1 cellular context compared by ENCODE assay signal in the genomic region with DNA sequence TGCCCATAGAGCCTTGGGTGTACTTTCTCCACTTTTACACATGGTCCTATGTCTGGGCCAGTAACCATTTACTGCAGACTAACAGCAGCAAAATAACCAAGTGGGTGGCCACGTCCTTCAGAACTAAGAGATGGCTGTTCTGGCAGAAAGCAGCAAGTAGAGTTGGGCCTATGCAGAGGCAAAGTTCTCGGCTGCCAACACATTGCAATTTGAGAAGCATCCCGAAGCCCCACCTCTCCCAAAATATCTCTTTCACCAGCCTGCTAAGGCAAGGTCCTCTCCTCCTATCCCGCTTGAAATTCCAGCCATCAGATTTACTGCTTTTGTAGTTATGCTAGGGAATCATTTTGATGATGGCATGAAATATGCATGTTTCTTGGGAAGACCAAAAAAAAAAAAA.
TF ChIP-seq lines count a peak whose summit lies in the region.

No MANE protein-coding gene starts in this region.

TF ChIP-seq in H1, 55 proteins besides CTCF, POLR2A, EP300 and RAD21:
- TF ChIP-seq GTF2F1 (IDR thresholded peaks at IDR 0.05; ENCODE audit: borderline replicate concordance, low read depth, low read length) (no peak), KDM4A (IDR thresholded peaks at IDR 0.05; ENCODE audit: low read depth, low read length, severe bottlenecking) (no peak), CHD1 (IDR thresholded peaks at IDR 0.05; ENCODE audit: low read depth, low read length) (no peak), TAF1 (IDR thresholded peaks at IDR 0.05; ENCODE audit: low read depth, low read length) (no peak), TBP (IDR thresholded peaks at IDR 0.05; ENCODE audit: low read depth, low read length) (no peak), SUZ12 (IDR thresholded peaks at IDR 0.05; ENCODE audit: low read length) (no peak)
